In genomic region chr20:4045082-4045481, GRCh38 we compare ENCODE assay signal across 22 cellular contexts. TPM values are rescaled to one million over a fixed set of nuclear protein-coding genes. Genes with fewer than 3 reads are reported as not detected.
DNase-seq lines count a peak whose midpoint lies in the region; ATAC-seq, FAIRE-seq and TF ChIP-seq lines count a peak whose summit lies in the region.
"Had no signal": no experiment of that assay in that cellular context is flagged by ENCODE, and none has a peak within 500 bp of the region (broad histone marks: within the 10 kb centered on the region; RNA-seq: fewer than 3 reads in every experiment).

No MANE protein-coding gene starts in this region.

- DNase-seq in stimulated activated naive CD8-positive, alpha-beta T cell treated with anti-CD3 and anti-CD28 coated beads, Interleukin-15, amount 100 ng/mL, for 72 hours: no peak
- no peak for DNase-seq in stimulated activated naive CD8-positive, alpha-beta T cell treated with anti-CD3 and anti-CD28 coated beads, Interleukin-15, Interleukin-2, amounts not matched to agents 100 U/mL and 50 U/mL, for 24 hours
- DNase-seq in astrocyte (ENCODE audit: low read depth) (no peak), keratinocyte (ENCODE audit: low read depth, low spot score) (no peak), ureter (ENCODE audit: low spot score) (peak; percentile 25), NCI-H510A (lab: John Stamatoyannopoulos, UW) (no peak), NCI-H774 (lab: John Stamatoyannopoulos, UW) (no peak), small intestine (no peak)
- DNase-seq: CD4-positive, CD25-positive, alpha-beta regulatory T cell; COR-L47; DMS 273 treated with DMSO at 0.1 percent for 48 hours; DMS79 treated with DMSO at 0.1 percent for 48 hours; NCI-H1105; NCI-H146; NCI-H2029; NCI-H524 treated with DMSO at 0.1 percent for 48 hours had no signal

- H3K4me3 ChIP-seq in astrocyte (ENCODE audit: insufficient read depth, low read depth, low read length) (no peak overlapping the region), keratinocyte (ENCODE audit: control insufficient read depth in 2 of 3, extremely low read depth in 1 of 3, insufficient read depth in 2 of 3, low read depth in 1 of 3, low read length in 3 of 3) (no peak overlapping the region), small intestine (ENCODE audit: low read depth in 1 of 2, low read length in 2 of 2) (no peak overlapping the region)
- H3K4me3 ChIP-seq: GM23248, HAP-1, Peyer's patch had no signal

- H3K9me3 Mint-ChIP-seq in stimulated activated naive CD8-positive, alpha-beta T cell treated with anti-CD3 and anti-CD28 coated beads, Interleukin-15, amount 100 ng/mL, for 72 hours: no peaks in the 10 kb centered on the region
- H3K9me3 Mint-ChIP-seq in astrocyte (ENCODE audit: unreplicated experiment): peaks cover 6% of the 10 kb centered on the region
- H3K9me3 Mint-ChIP-seq: CD4-positive, CD25-positive, alpha-beta regulatory T cell had no signal

- FAIRE-seq in astrocyte (lab: Jason Lieb, UNC): no peak
- peak; percentile 5 for FAIRE-seq in keratinocyte (lab: Jason Lieb, UNC)
- no peak for FAIRE-seq in small intestine (lab: Jason Lieb, UNC)
- FAIRE-seq: A204.1 had no signal

- H3K4me1 ChIP-seq in astrocyte (ENCODE audit: insufficient read depth, low read length) (peaks cover 25% of the 10 kb centered on the region), keratinocyte (ENCODE audit: control insufficient read depth, extremely low read depth, insufficient read depth, low read length) (peaks cover 38% of the 10 kb centered on the region), small intestine (ENCODE audit: control insufficient read depth in 2 of 2, insufficient read depth in 1 of 2, low read depth in 1 of 2, low read length in 1 of 2) (peaks cover 4 to 5% of the 10 kb centered on the region in 2 donors)
- H3K4me1 ChIP-seq: HAP-1 had no signal

- H3K27me3 ChIP-seq in astrocyte (ENCODE audit: insufficient read depth, low read length): no peaks in the 10 kb centered on the region
- no peaks in the 10 kb centered on the region for H3K27me3 ChIP-seq in keratinocyte (ENCODE audit: control insufficient read depth, extremely low read depth, insufficient read depth, low read length)
- no peaks in the 10 kb centered on the region for H3K27me3 ChIP-seq in small intestine (ENCODE audit: control insufficient read depth in 2 of 2, insufficient read depth in 2 of 2, low read length in 2 of 2)
- H3K27me3 ChIP-seq: Peyer's patch had no signal

- H3K79me2 ChIP-seq in astrocyte (ENCODE audit: insufficient read depth, low read length) (no peaks in the 10 kb centered on the region), keratinocyte (ENCODE audit: control insufficient read depth, insufficient read depth, low read length) (no peaks in the 10 kb centered on the region)

- H3K4me1 Mint-ChIP-seq in stimulated activated naive CD8-positive, alpha-beta T cell treated with anti-CD3 and anti-CD28 coated beads, Interleukin-15, amount 100 ng/mL, for 72 hours: no peaks in the 10 kb centered on the region
- H3K4me1 Mint-ChIP-seq in astrocyte (ENCODE audit: low read depth, unreplicated experiment): peaks cover 12% of the 10 kb centered on the region

- H3K4me3 Mint-ChIP-seq in stimulated activated naive CD8-positive, alpha-beta T cell treated with anti-CD3 and anti-CD28 coated beads, Interleukin-15, amount 100 ng/mL, for 72 hours: no peak overlapping the region
- H3K4me3 Mint-ChIP-seq in astrocyte (ENCODE audit: unreplicated experiment): no peak overlapping the region
- H3K4me3 Mint-ChIP-seq: CD4-positive, CD25-positive, alpha-beta regulatory T cell had no signal

- H4K20me1 ChIP-seq in astrocyte (ENCODE audit: insufficient read depth, low read length) (no peaks in the 10 kb centered on the region), keratinocyte (ENCODE audit: control insufficient read depth, extremely low read depth, insufficient read depth, low read length) (no peaks in the 10 kb centered on the region)

- H3K27me3 Mint-ChIP-seq in stimulated activated naive CD8-positive, alpha-beta T cell treated with anti-CD3 and anti-CD28 coated beads, Interleukin-15, amount 100 ng/mL, for 72 hours: no peaks in the 10 kb centered on the region
- peaks cover 1% of the 10 kb centered on the region for H3K27me3 Mint-ChIP-seq in astrocyte (ENCODE audit: low read depth, unreplicated experiment)
- H3K27me3 Mint-ChIP-seq: CD4-positive, CD25-positive, alpha-beta regulatory T cell had no signal

- no peak overlapping the region for H3K4me2 ChIP-seq in astrocyte (ENCODE audit: low read length)
- no peak overlapping the region for H3K4me2 ChIP-seq in keratinocyte (ENCODE audit: control insufficient read depth, extremely low read depth, insufficient read depth, low read depth, low read length)
- H3K4me2 ChIP-seq: KMS-11 had no signal

- dilution Hi-C loops in keratinocyte (cut with MboI; ENCODE audit: extremely low pct_ligation_motif_present, low sequenced_read_pairs): no loop called here

- H3K36me3 Mint-ChIP-seq in astrocyte (ENCODE audit: low read depth, unreplicated experiment): no peaks in the 10 kb centered on the region
- H3K36me3 Mint-ChIP-seq: CD4-positive, CD25-positive, alpha-beta regulatory T cell had no signal

- no peak for TF ChIP-seq CTCF in astrocyte (IDR thresholded peaks at IDR 0.05; ENCODE audit: insufficient read depth, low read depth, low read length)
- no peak for TF ChIP-seq CTCF in keratinocyte (optimal IDR thresholded peaks at IDR 0.05 in 1 of 3, IDR thresholded peaks at IDR 0.05 in 1 of 3, conservative IDR thresholded peaks at IDR 0.05 in 1 of 3; ENCODE audit: extremely low read depth in 1 of 3, insufficient read depth in 2 of 3, low read length in 3 of 3)

- H2AFZ ChIP-seq in astrocyte (ENCODE audit: low read depth, low read length): no peak overlapping the region
- H2AFZ ChIP-seq in keratinocyte (ENCODE audit: control insufficient read depth, low read length): no peak overlapping the region
- H2AFZ ChIP-seq: GM23248 had no signal

- H3K27ac ChIP-seq in astrocyte (ENCODE audit: low read depth, low read length) (no peak overlapping the region), keratinocyte (ENCODE audit: control insufficient read depth, insufficient read depth, low read length) (no peak overlapping the region), small intestine (ENCODE audit: low read depth in 1 of 2, low read length in 1 of 2) (no peak overlapping the region)
- H3K27ac ChIP-seq: GM23248, KMS-11, Peyer's patch had no signal

- 89 to 97% (median 95%) methylated on average over 4 of the region's 4 CpGs for WGBS in small intestine, 3 donors

- H3K9me3 ChIP-seq in astrocyte (ENCODE audit: insufficient read depth, low read depth, low read length) (no peaks in the 10 kb centered on the region), keratinocyte (ENCODE audit: control insufficient read depth, low read depth, low read length) (peaks cover 2% of the 10 kb centered on the region), small intestine (ENCODE audit: control insufficient read depth, low read depth) (no peaks in the 10 kb centered on the region)
- H3K9me3 ChIP-seq: HAP-1, Peyer's patch had no signal

- peak overlapping the region; percentile 38 to 77 for H3K27ac Mint-ChIP-seq in stimulated activated naive CD8-positive, alpha-beta T cell treated with anti-CD3 and anti-CD28 coated beads, Interleukin-15, amount 100 ng/mL, for 72 hours
- H3K27ac Mint-ChIP-seq in astrocyte (ENCODE audit: unreplicated experiment): peak overlapping the region; percentile 60
- H3K27ac Mint-ChIP-seq: CD4-positive, CD25-positive, alpha-beta regulatory T cell had no signal

- no peaks in the 10 kb centered on the region for H3K36me3 ChIP-seq in astrocyte (ENCODE audit: insufficient read depth, low read length)
- no peaks in the 10 kb centered on the region for H3K36me3 ChIP-seq in keratinocyte (ENCODE audit: control insufficient read depth in 2 of 2, extremely low read depth in 1 of 2, insufficient read depth in 2 of 2, low read length in 2 of 2)
- no peaks in the 10 kb centered on the region for H3K36me3 ChIP-seq in small intestine (ENCODE audit: control insufficient read depth in 2 of 2, insufficient read depth in 2 of 2, low read length in 2 of 2)
- H3K36me3 ChIP-seq: HAP-1, Peyer's patch had no signal

- H3K9ac ChIP-seq in astrocyte (ENCODE audit: low read length) (no peak overlapping the region), keratinocyte (ENCODE audit: control insufficient read depth, extremely low read depth, insufficient read depth, low read length) (no peak overlapping the region)
- H3K9ac ChIP-seq: GM23248, KMS-11 had no signal

- no peak for ATAC-seq in stimulated activated naive CD8-positive, alpha-beta T cell treated with anti-CD3 and anti-CD28 coated beads, Interleukin-15, amount 100 ng/mL, for 72 hours
- ATAC-seq in stimulated activated naive CD8-positive, alpha-beta T cell treated with anti-CD3 and anti-CD28 coated beads, Interleukin-15, Interleukin-2, amounts not matched to agents 100 U/mL and 50 U/mL, for 24 hours: no peak
- ATAC-seq: Right ventricle myocardium inferior had no signal

- no peaks in the 10 kb centered on the region for H3K9me1 ChIP-seq in keratinocyte (ENCODE audit: control insufficient read depth, extremely low read depth, insufficient read depth, low read length)

RNA-seq across cellular contexts. Expression of gene RNF24, which starts 29.7 kb away (rescaled TPM):
- total RNA-seq in astrocyte: 17.4 and 19.0 TPM in 2 replicates
- polyA plus RNA-seq in keratinocyte: 3.9 to 7.8 TPM (median 5.5 TPM) in 3 replicates
- polyA plus RNA-seq in keratinocyte (2011; ENCODE audit: low read depth): 2.0 TPM
- 5.9 and 6.7 TPM in 2 replicates for polyA plus RNA-seq in keratinocyte (2011; cell fraction: cytosol; rRNA removed)
- polyA plus RNA-seq in keratinocyte (2011; cell fraction: nucleus; rRNA removed): 8.1 and 10.0 TPM in 2 replicates
- polyA plus RNA-seq in keratinocyte (2012; ENCODE audit: low replicate concordance): 8.4 and 9.9 TPM in 2 replicates
- polyA minus RNA-seq in keratinocyte: 4.0 to 9.7 TPM (median 6.9 TPM) in 3 replicates
- 5.6 TPM for polyA minus RNA-seq in keratinocyte (2011; cell fraction: cytosol; rRNA and poly(A)+ RNA removed)
- polyA minus RNA-seq in keratinocyte (2011; cell fraction: nucleus; rRNA and poly(A)+ RNA removed): 5.9 and 10.4 TPM in 2 replicates
- total RNA-seq in ureter: 15.9 TPM
- 1 to 10 TPM; 1.6 to 3.6 (median 2.0) TPM for polyA plus RNA-seq in small intestine
